In genomic region chr1:204516180-204516879, GRCh38 we compare ENCODE assay signal across 2 cellular contexts.
A peak's percentile ranks its signal among the peaks of the same experiment; 100 is the strongest.
TF ChIP-seq lines count a peak whose summit lies in the region.

A gene with protein sequence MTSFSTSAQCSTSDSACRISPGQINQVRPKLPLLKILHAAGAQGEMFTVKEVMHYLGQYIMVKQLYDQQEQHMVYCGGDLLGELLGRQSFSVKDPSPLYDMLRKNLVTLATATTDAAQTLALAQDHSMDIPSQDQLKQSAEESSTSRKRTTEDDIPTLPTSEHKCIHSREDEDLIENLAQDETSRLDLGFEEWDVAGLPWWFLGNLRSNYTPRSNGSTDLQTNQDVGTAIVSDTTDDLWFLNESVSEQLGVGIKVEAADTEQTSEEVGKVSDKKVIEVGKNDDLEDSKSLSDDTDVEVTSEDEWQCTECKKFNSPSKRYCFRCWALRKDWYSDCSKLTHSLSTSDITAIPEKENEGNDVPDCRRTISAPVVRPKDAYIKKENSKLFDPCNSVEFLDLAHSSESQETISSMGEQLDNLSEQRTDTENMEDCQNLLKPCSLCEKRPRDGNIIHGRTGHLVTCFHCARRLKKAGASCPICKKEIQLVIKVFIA (plus strand): TSS chr1:204516406. CDS start chr1:204525519, 9,113 bp downstream.

TF ChIP-seq in HCT116, 20 proteins besides CTCF, POLR2A, EP300 and RAD21 (continued from another document):
- TF ChIP-seq, protein P1, sequence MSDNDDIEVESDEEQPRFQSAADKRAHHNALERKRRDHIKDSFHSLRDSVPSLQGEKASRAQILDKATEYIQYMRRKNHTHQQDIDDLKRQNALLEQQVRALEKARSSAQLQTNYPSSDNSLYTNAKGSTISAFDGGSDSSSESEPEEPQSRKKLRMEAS (IDR thresholded peaks at IDR 0.05), result peak; percentile 91
- TF ChIP-seq JUND (IDR thresholded peaks at IDR 0.05) (no peak), TCF7L2 (IDR thresholded peaks at IDR 0.05; ENCODE audit: borderline replicate concordance, extremely low read depth, insufficient read depth, insufficient read length) (peak; percentile 94), REST (IDR thresholded peaks at IDR 0.05; ENCODE audit: low read depth) (no peak), EGR1 (IDR thresholded peaks at IDR 0.05; ENCODE audit: low read depth) (peak; percentile 58)

TF ChIP-seq in neural cell, 6 proteins besides CTCF, POLR2A, EP300 and RAD21 (continued from another document):
- TF ChIP-seq REST (IDR thresholded peaks at IDR 0.05; ENCODE audit: borderline replicate concordance), result peak; percentile 86
- peak; percentile 56 for TF ChIP-seq TAF1 (IDR thresholded peaks at IDR 0.05; ENCODE audit: low read depth)
- no peak for TF ChIP-seq EZH2 (IDR thresholded peaks at IDR 0.05; ENCODE audit: borderline replicate concordance, insufficient read depth, low read length, poor library complexity, severe bottlenecking)
